ENCODE assay signal across 18 cellular contexts in the genomic region with DNA sequence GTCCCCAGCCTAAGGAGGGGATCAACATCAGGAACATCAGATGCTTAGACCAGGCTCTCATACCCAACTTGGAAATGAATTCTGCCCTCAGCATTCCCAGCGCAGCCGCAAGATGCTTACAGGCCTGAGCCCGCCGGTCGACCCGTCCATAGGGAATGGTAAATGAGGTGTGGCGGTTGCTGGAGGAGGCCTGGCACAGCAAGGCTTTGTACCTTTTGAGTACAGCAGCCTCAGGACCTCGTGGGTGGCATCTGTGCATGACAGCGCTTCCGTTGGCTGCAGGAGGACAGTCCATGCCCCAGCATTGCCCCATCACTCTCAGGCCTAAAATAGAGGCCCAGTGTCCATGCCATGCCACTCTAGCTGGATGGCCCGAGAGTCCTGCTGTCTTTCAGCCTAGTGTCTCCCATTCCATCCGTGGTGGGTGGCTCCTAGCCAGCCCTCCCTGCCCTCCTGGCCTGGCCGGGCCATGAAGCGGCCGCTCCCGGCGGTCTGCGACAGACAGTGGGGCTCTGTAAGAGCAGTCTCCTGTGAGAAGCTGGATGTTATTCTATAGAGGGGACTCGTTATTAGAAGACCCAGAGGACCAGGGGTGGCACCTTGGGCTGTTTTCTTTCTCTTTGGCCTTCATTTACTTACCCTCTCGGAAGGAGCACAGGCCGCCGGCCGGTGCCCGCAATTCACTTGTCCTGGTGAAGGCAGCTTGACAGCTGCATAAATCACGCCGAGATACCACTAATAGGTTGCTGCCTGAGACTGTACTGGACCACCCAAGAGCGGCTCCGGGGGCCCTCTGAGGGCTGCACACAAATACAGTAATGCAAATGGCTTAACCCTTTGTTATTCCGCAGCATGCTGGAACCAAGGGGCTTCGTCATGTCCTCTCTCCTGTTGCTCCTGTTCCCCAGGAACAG.
DNase-seq lines count a peak whose midpoint lies in the region; ATAC-seq and TF ChIP-seq lines count a peak whose summit lies in the region.
"Had no signal": no experiment of that assay in that cellular context is flagged by ENCODE, and none has a peak within 500 bp of the region (broad histone marks: within the 10 kb centered on the region; RNA-seq: fewer than 3 reads in every experiment).

No MANE protein-coding gene starts in this region.

- H3K4me1 ChIP-seq in neuronal stem cell (ENCODE audit: control insufficient read depth in 2 of 2, insufficient read depth in 1 of 2, low read depth in 1 of 2, low read length in 2 of 2) (peaks cover 0 to 6% of the 10 kb centered on the region in 2 donors), uterus (peaks cover 0 to 3% of the 10 kb centered on the region in 2 donors)

- DNase-seq in HEK293T (ENCODE audit: extremely low spot score), result no peak
- no peak for DNase-seq in endothelial cell (ENCODE audit: low spot score)
- no peak for DNase-seq in neuronal stem cell (ENCODE audit: low spot score)
- DNase-seq in uterus, result no peak
- no peak for DNase-seq in stimulated activated naive CD4-positive, alpha-beta T cell treated with Interleukin-2 at 50 U/mL for 16 hours (lab: John Stamatoyannopoulos, UW)
- DNase-seq in germinal center (ENCODE audit: low spot score), result no peak
- DNase-seq: CD4-positive, alpha-beta T cell; GM23248; KG1; MV-4-11; NCI-H1417; NCI-H187; NCI-H2227 treated with DMSO at 0.1 percent for 48 hours; NCI-H524; SHP77 had no signal

- peak overlapping the region; percentile 59 for H3K18ac ChIP-seq in neuronal stem cell (ENCODE audit: low read length)

- no peak overlapping the region for H4K8ac ChIP-seq in neuronal stem cell (ENCODE audit: low read depth, low read length)

- H3K9me3 ChIP-seq in neuronal stem cell (replicated peaks in 1 of 2; ENCODE audit: control insufficient read depth in 2 of 2, insufficient read depth in 1 of 2, low read depth in 1 of 2, low read length in 2 of 2) (no peaks in the 10 kb centered on the region), uterus (no peaks in the 10 kb centered on the region)

- H2AFZ ChIP-seq in neuronal stem cell (ENCODE audit: low read length), result peak overlapping the region; percentile 57
- H2AFZ ChIP-seq: GM23248 had no signal

- no peak for TF ChIP-seq POLR2A in uterus (IDR thresholded peaks at IDR 0.05)

- no peak overlapping the region for H3K4ac ChIP-seq in neuronal stem cell (ENCODE audit: low read length)

- no peak overlapping the region for H3K27ac Mint-ChIP-seq in endothelial cell (ENCODE audit: unreplicated experiment)
- H3K27ac Mint-ChIP-seq: B cell; CD4-positive, alpha-beta T cell had no signal

- TF ChIP-seq CTCF in endothelial cell (IDR thresholded peaks at IDR 0.05; ENCODE audit: unreplicated experiment), result no peak
- TF ChIP-seq CTCF in uterus (IDR thresholded peaks at IDR 0.05), result no peak

- no peaks in the 10 kb centered on the region for H3K36me3 Mint-ChIP-seq in endothelial cell (ENCODE audit: low read depth, unreplicated experiment)

- no peaks in the 10 kb centered on the region for H3K9me3 Mint-ChIP-seq in endothelial cell (ENCODE audit: unreplicated experiment)
- H3K9me3 Mint-ChIP-seq: CD4-positive, alpha-beta T cell had no signal

- peak overlapping the region; percentile 38 for H2BK15ac ChIP-seq in neuronal stem cell (ENCODE audit: low read length)

- no peak overlapping the region for H2AK5ac ChIP-seq in neuronal stem cell (ENCODE audit: low read depth, low read length)

- no peak overlapping the region for H2BK12ac ChIP-seq in neuronal stem cell (ENCODE audit: low read length)

- H3K27me3 ChIP-seq in neuronal stem cell (ENCODE audit: control insufficient read depth in 3 of 3, insufficient read depth in 3 of 3, low read depth in 1 of 3, low read length in 3 of 3) (no peaks in the 10 kb centered on the region), uterus (no peaks in the 10 kb centered on the region)

- POLR2A ChIA-PET in HEK293T (lab: Yijun Ruan, JAX), result no interaction called here

- H3K4me1 Mint-ChIP-seq in endothelial cell (ENCODE audit: unreplicated experiment), result peaks cover 9% of the 10 kb centered on the region

- H3K36me3 ChIP-seq in neuronal stem cell (replicated peaks in 1 of 2; ENCODE audit: control insufficient read depth in 2 of 2, insufficient read depth in 2 of 2, low read length in 2 of 2) (no peaks in the 10 kb centered on the region), uterus (no peaks in the 10 kb centered on the region)

- peak overlapping the region; percentile 53 for H3K9ac ChIP-seq in neuronal stem cell (ENCODE audit: low read depth, low read length, poor library complexity)
- H3K9ac ChIP-seq: GM23248 had no signal

- no peak overlapping the region for H4K91ac ChIP-seq in neuronal stem cell (ENCODE audit: low read depth, low read length, poor library complexity)

- no peak for ATAC-seq in esophagus mucosa
- ATAC-seq: GM12878 had no signal

- H3K27me3 Mint-ChIP-seq in endothelial cell (ENCODE audit: unreplicated experiment), result peaks cover 4% of the 10 kb centered on the region

- no peak overlapping the region for H3K23ac ChIP-seq in neuronal stem cell (ENCODE audit: low read depth, low read length, poor library complexity)

- H3K4me2 ChIP-seq in neuronal stem cell (ENCODE audit: insufficient read depth, low read length, poor library complexity, severe bottlenecking), result no peak overlapping the region

- H3K4me3 ChIP-seq in neuronal stem cell (ENCODE audit: low read length in 2 of 2) (no peak overlapping the region), uterus (no peak overlapping the region)
- H3K4me3 ChIP-seq: GM12878, GM23248 had no signal

- H3K27ac ChIP-seq in neuronal stem cell (replicated peaks; ENCODE audit: low read length), result no peak overlapping the region
- peak overlapping the region in 1 of 2 donors; percentile 55 for H3K27ac ChIP-seq in uterus
- H3K27ac ChIP-seq: GM23248 had no signal

- CTCF ChIA-PET in HEK293T (lab: Yijun Ruan, JAX), result no interaction called here

- H2BK120ac ChIP-seq in neuronal stem cell (ENCODE audit: low read depth, low read length), result no peak overlapping the region

- no peak overlapping the region for H3K14ac ChIP-seq in neuronal stem cell (ENCODE audit: low read length)

- H2BK5ac ChIP-seq in neuronal stem cell (ENCODE audit: low read length), result no peak overlapping the region

- no peaks in the 10 kb centered on the region for H3K79me1 ChIP-seq in neuronal stem cell (ENCODE audit: low read depth, low read length)

- intact Hi-C loops in uterus (cut with DNase I; ENCODE audit: low total_unique reads), result no loop called here

- peak overlapping the region; percentile 62 for H3K4me3 Mint-ChIP-seq in endothelial cell (ENCODE audit: unreplicated experiment)
- H3K4me3 Mint-ChIP-seq: B cell; CD4-positive, alpha-beta T cell had no signal

- no CpG with 5 or more reads among the region's 30 CpGs for WGBS in neuronal stem cell (ENCODE audit: extremely low coverage in 2 of 2, insufficient read length in 2 of 2, insufficient replicate concordance in 1 of 2), 2 donors

TF ChIP-seq in HEK293T, 16 proteins besides CTCF, POLR2A, EP300 and RAD21:
- TF ChIP-seq, protein P1, sequence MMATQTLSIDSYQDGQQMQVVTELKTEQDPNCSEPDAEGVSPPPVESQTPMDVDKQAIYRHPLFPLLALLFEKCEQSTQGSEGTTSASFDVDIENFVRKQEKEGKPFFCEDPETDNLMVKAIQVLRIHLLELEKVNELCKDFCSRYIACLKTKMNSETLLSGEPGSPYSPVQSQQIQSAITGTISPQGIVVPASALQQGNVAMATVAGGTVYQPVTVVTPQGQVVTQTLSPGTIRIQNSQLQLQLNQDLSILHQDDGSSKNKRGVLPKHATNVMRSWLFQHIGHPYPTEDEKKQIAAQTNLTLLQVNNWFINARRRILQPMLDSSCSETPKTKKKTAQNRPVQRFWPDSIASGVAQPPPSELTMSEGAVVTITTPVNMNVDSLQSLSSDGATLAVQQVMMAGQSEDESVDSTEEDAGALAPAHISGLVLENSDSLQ (IDR thresholded peaks at IDR 0.05), result 0 out of 2 replicates have a peak, but pooled peaks have one; percentile 8
- no peak for TF ChIP-seq L3MBTL2 (conservative IDR thresholded peaks at IDR 0.05)
TF ChIP-seq in HEK293T: peak in this region for 1.
